In the genomic region with DNA sequence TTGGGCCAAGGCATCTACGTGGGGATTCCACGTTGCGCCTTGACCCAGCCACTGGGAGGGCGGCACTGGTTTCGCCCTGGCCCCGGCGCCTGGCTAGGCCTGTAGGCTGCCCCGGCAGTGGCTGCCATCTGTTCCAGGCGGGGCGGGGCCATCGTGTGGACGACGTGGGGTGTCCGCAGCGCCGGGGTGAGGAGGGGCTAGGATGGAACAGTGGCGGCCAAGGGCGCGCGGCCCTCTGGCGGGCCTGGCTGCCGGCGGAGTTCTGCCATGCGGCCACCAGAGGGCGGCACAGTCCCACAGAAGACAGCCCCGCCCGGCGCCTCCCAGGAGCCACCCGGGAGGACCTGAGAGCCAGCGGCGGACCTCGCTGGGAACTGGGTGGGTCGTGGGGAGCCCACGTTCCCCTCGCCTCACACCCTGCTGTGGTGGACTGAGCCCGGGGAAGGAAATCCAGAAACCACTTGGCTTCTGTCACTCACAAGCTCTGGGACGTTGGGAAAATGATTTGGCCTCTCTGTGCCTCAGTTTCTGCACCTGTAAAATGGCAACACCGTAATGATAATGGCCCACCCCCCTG, we compare ENCODE assay signal across 8 cellular contexts. TPM values are rescaled to one million over a fixed set of nuclear protein-coding genes. Genes with fewer than 3 reads are reported as not detected.
DNase-seq lines count a peak whose midpoint lies in the region; ATAC-seq and TF ChIP-seq lines count a peak whose summit lies in the region.

No MANE protein-coding gene starts in this region.

- H3K27ac ChIP-seq in 22Rv1 (no peak overlapping the region), WERI-Rb-1 (peak overlapping the region; percentile 74), brain microvascular endothelial cell (no peak overlapping the region)

- H3K9me3 Mint-ChIP-seq in immature natural killer cell: no peaks in the 10 kb centered on the region

- H3K36me3 ChIP-seq in WERI-Rb-1 (no peaks in the 10 kb centered on the region), brain microvascular endothelial cell (replicated peaks) (no peaks in the 10 kb centered on the region)

- no peaks in the 10 kb centered on the region for H3K9me3 ChIP-seq in WERI-Rb-1 (ENCODE audit: severe bottlenecking)

- no peak overlapping the region for H3K4me3 Mint-ChIP-seq in immature natural killer cell

- ATAC-seq in GM18505 (IDR thresholded peaks at IDR 0.05; ENCODE audit: unreplicated experiment): no peak

- no peaks in the 10 kb centered on the region for H3K4me1 Mint-ChIP-seq in immature natural killer cell

- H3K27me3 Mint-ChIP-seq in immature natural killer cell (ENCODE audit: low read depth in 3 of 3): peaks cover 5 to 8% (median 7%) of the 10 kb centered on the region in 3 donors

- DNase-seq in GM13976 (ENCODE audit: low spot score) (peak; percentile 94), NCI-H2029 treated with DMSO at 0.1 percent for 48 hours (lab: John Stamatoyannopoulos, UW) (peak; percentile 53), WERI-Rb-1 (peak; percentile 99), brain microvascular endothelial cell (peak; percentile 11), immature natural killer cell (peak; percentile 68 to 74 (median 69))
- DNase-seq in stimulated activated CD4-positive, alpha-beta T cell treated with anti-CD3 and anti-CD28 coated beads, Interleukin-15, amount 100 ng/mL, for 48 hours (ENCODE audit: low read depth in 2 of 2): peak; percentile 54 to 70

- TF ChIP-seq CTCF in 22Rv1 (IDR thresholded peaks at IDR 0.05): peak; percentile 90
- TF ChIP-seq CTCF in GM13976 (IDR thresholded peaks at IDR 0.05; ENCODE audit: borderline replicate concordance, control extremely low read depth, extremely low read depth, insufficient read depth, missing control alignments): peak; percentile 91
- peak; percentile 90 for TF ChIP-seq CTCF in WERI-Rb-1 (IDR thresholded peaks at IDR 0.05; ENCODE audit: low read depth, low read length)
- TF ChIP-seq CTCF in brain microvascular endothelial cell (IDR thresholded peaks at IDR 0.05; ENCODE audit: low read depth, low read length, missing control alignments): peak; percentile 69

- H3K27ac Mint-ChIP-seq in immature natural killer cell: no peak overlapping the region

- H3K36me3 Mint-ChIP-seq in immature natural killer cell: no peaks in the 10 kb centered on the region

- no peak for TF ChIP-seq POLR2A in GM18505 (IDR thresholded peaks at IDR 0.05; ENCODE audit: borderline replicate concordance, extremely low read depth, insufficient read depth, insufficient read length)

- H3K4me3 ChIP-seq in WERI-Rb-1 (ENCODE audit: low read depth, low read length): no peak overlapping the region
- H3K4me3 ChIP-seq in brain microvascular endothelial cell (ENCODE audit: low read depth, low read length): no peak overlapping the region

- in situ Hi-C loops in GM13976 (cut with MboI; ENCODE audit: low sequenced_read_pairs, unreplicated experiment) (loop anchor here (10.0 kb wide), 1 partner anchor 492 kb away; no protein-coding TSS in a partner anchor), brain microvascular endothelial cell (cut with HindIII; ENCODE audit: low pct_ligation_motif_present, low sequenced_read_pairs) (no loop called here)

- H3K27me3 ChIP-seq in WERI-Rb-1 (ENCODE audit: insufficient read depth, low read depth, severe bottlenecking): no peaks in the 10 kb centered on the region
- peaks cover 19% of the 10 kb centered on the region for H3K27me3 ChIP-seq in brain microvascular endothelial cell (replicated peaks)

RNA-seq across cellular contexts. Expression of a gene that starts 22.6 kb away (rescaled TPM):
- polyA plus RNA-seq in immature natural killer cell: 10 to 100 TPM in 1 of 3 donors, 1 to 10 TPM in 2; 1.2 to 15.8 (median 7.4) TPM

Comparison
In these comparisons a context has a peak if more than half of its experiments do, and no peak if none do; other contexts are left out.
1. DNase-seq: peak in every context shown above with its lines; median percentile 99 in WERI-Rb-1; 94 in GM13976; 69 in immature natural killer cell; 62 in stimulated activated CD4-positive, alpha-beta T cell treated with anti-CD3 and anti-CD28 coated beads, Interleukin-15, amount 100 ng/mL, for 48 hours; 53 in NCI-H2029 treated with DMSO at 0.1 percent for 48 hours; 11 in brain microvascular endothelial cell.